In genomic region chr17:26765860-26766709, GRCh38 we compare ENCODE assay signal across 17 cellular contexts.
DNase-seq lines count a peak whose midpoint lies in the region; ATAC-seq and TF ChIP-seq lines count a peak whose summit lies in the region.
"Had no signal": no experiment of that assay in that cellular context is flagged by ENCODE, and none has a peak within 500 bp of the region (broad histone marks: within the 10 kb centered on the region; RNA-seq: fewer than 3 reads in every experiment).

No MANE protein-coding gene starts in this region.

- no peak for TF ChIP-seq CTCF in GM10266 (IDR thresholded peaks at IDR 0.05; ENCODE audit: control insufficient read depth, insufficient read depth, low read depth, missing control alignments)

- ATAC-seq in Right ventricle myocardium superior (ENCODE audit: poor library complexity) = no peak
- ATAC-seq in left ventricle myocardium superior = no peak
- ATAC-seq: CD8-positive, alpha-beta T cell; GM12878; GM23338 had no signal

- intact Hi-C loops in Right ventricle myocardium superior (cut with DNase I) = no loop called here
- intact Hi-C loops in left ventricle myocardium superior (cut with micrococcal nuclease) = no loop called here

- DNase-seq in Right ventricle myocardium superior (peak; percentile 12), left ventricle myocardium superior (no peak), GM10266 (ENCODE audit: extremely low spot score) (peak; percentile 1), mesenteric fat pad (ENCODE audit: low spot score) (peak; percentile 80), NCI-H2029 (lab: John Stamatoyannopoulos, UW) (no peak), NOMO-1 treated with DMSO at 0.1 percent for 48 hours (lab: John Stamatoyannopoulos, UW; ENCODE audit: unreplicated experiment) (no peak)
- no peak for DNase-seq in activated CD4-positive, alpha-beta T cell treated with anti-CD3 and anti-CD28 coated beads, Interleukin-2, amount 50 U/mL, for 4 hours
- DNase-seq: 8988T; ACHN; BE2C; CD8-positive, alpha-beta T cell; COR-L47; DND-41; GDM1; H9 had no signal

Comparison
In these comparisons a context has a peak if more than half of its experiments do, and no peak if none do; other contexts are left out.
1. DNase-seq: peak in Right ventricle myocardium superior (single experiment), GM10266 (single experiment) and mesenteric fat pad (single experiment); none in left ventricle myocardium superior (single experiment), NCI-H2029 (single experiment), NOMO-1 treated with DMSO at 0.1 percent for 48 hours (single experiment) and activated CD4-positive, alpha-beta T cell treated with anti-CD3 and anti-CD28 coated beads, Interleukin-2, amount 50 U/mL, for 4 hours (0 of 2).